Comparison of ENCODE assay signal across 8 cellular contexts in genomic region chr12:128823216-128823915, GRCh38. TPM values are rescaled to one million over a fixed set of nuclear protein-coding genes. Genes with fewer than 3 reads are reported as not detected.
DNase-seq lines count a peak whose midpoint lies in the region; ATAC-seq and TF ChIP-seq lines count a peak whose summit lies in the region.

No MANE protein-coding gene starts in this region.

- CTCF ChIA-PET in T-cell (lab: Charles Lee), result interaction anchor here in 1 of 2 donors (1.4 kb wide), 1 partner anchor 40 kb away, joined by 7 read pairs; no protein-coding TSS in a partner anchor

- H3K27ac Mint-ChIP-seq in T-cell, result peak overlapping the region in 1 of 2 donors; percentile 52
- H3K27ac Mint-ChIP-seq in nephron, result peak overlapping the region in 2 of 3 experiments; percentile 93 to 96

- H3K9me3 Mint-ChIP-seq in T-cell, result peaks cover 0 to 7% (median 0%) of the 10 kb centered on the region in 3 donors
- H3K9me3 Mint-ChIP-seq in nephron, result no peaks in the 10 kb centered on the region

- peak overlapping the region; percentile 74 for H3K27ac ChIP-seq in epithelial cell of prostate

- peak overlapping the region; percentile 77 to 81 (median 80) for H3K4me3 Mint-ChIP-seq in T-cell
- H3K4me3 Mint-ChIP-seq in nephron, result peak overlapping the region; percentile 83 to 94 (median 89)

- POLR2A ChIA-PET in T-cell (lab: Charles Lee), result no interaction called here

- DNase-seq in D341Med (ENCODE audit: low spot score) (peak; percentile 75), T-cell (peak in 1 of 34 experiments; percentile 4), epithelial cell of prostate (ENCODE audit: low read depth, low spot score) (no peak), mesenteric fat pad (ENCODE audit: low spot score) (no peak), NCI-H187 treated with DMSO at 0.1 percent for 48 hours (lab: John Stamatoyannopoulos, UW) (no peak)

- ATAC-seq in GM19397 (IDR thresholded peaks at IDR 0.05; ENCODE audit: unreplicated experiment) (peak; percentile 13), HG03432 (IDR thresholded peaks at IDR 0.05; ENCODE audit: unreplicated experiment) (peak; percentile 25), T-cell (replicated peaks in 1 of 4) (peak in 2 of 4 experiments; percentile 66 to 70)

- no peak for TF ChIP-seq CTCF in nephron (IDR thresholded peaks at IDR 0.05; ENCODE audit: unreplicated experiment in 3 of 3)

- H3K36me3 Mint-ChIP-seq in T-cell (peaks cover 14% of the 10 kb centered on the region), nephron (ENCODE audit: low read depth) (peaks cover 25% of the 10 kb centered on the region)

- H3K27me3 Mint-ChIP-seq in T-cell (peaks cover 0 to 4% of the 10 kb centered on the region in 2 donors), nephron (ENCODE audit: low read depth) (no peaks in the 10 kb centered on the region)

- H3K4me1 Mint-ChIP-seq in T-cell (peaks cover 38 to 41% (median 38%) of the 10 kb centered on the region in 3 donors), nephron (peaks cover 53% of the 10 kb centered on the region)

RNA-seq across cellular contexts. Expression of gene SLC15A4, which starts 0.4 kb away (rescaled TPM):
- 10 to 100 TPM; 17.6 to 31.0 (median 20.9) TPM for total RNA-seq in T-cell
- 26.5 TPM for total RNA-seq in mesenteric fat pad

RNA-seq across cellular contexts. Expression of gene GLT1D1, which starts 29.9 kb away (rescaled TPM):
- under 1 TPM in 2 of 5 donors, not detected in 3; 0.14 to 0.26 TPM for total RNA-seq in T-cell
- 4.1 TPM for total RNA-seq in mesenteric fat pad
